Comparison of ENCODE assay signal across 8 cellular contexts in genomic region chr19:39125199-39125553, GRCh38. TPM values are rescaled to one million over a fixed set of nuclear protein-coding genes. Genes with fewer than 3 reads are reported as not detected.
DNase-seq lines count a peak whose midpoint lies in the region; ATAC-seq and TF ChIP-seq lines count a peak whose summit lies in the region.

No MANE protein-coding gene starts in this region.

- peak overlapping the region; percentile 74; the same call in 1 of the 2 replicates for H3K27ac ChIP-seq in GM23338 (ENCODE audit: low read depth)
- H3K27ac ChIP-seq in WERI-Rb-1, result peak overlapping the region; percentile 63; the same call in 1 of the 2 replicates

- H3K27me3 Mint-ChIP-seq in GM23338 (ENCODE audit: insufficient read depth, low read depth, poor library complexity), result peaks cover 16% of the 10 kb centered on the region

- H3K36me3 ChIP-seq in GM23338 (ENCODE audit: insufficient read depth) (no peaks in the 10 kb centered on the region), WERI-Rb-1 (peaks cover 2% of the 10 kb centered on the region; the same call in 1 of the 2 replicates), skeletal muscle satellite cell (ENCODE audit: insufficient read depth, low read length) (no peaks in the 10 kb centered on the region)

- no peaks in the 10 kb centered on the region for H3K9me3 Mint-ChIP-seq in GM23338

- H2AFZ ChIP-seq in GM23338, result no peak overlapping the region

- H3K4me1 Mint-ChIP-seq in GM23338, result peaks cover 31% of the 10 kb centered on the region

- H4K20me1 ChIP-seq in GM23338 (replicated peaks; ENCODE audit: insufficient read depth), result peaks cover 12% of the 10 kb centered on the region

- no peaks in the 10 kb centered on the region for H3K9me3 ChIP-seq in WERI-Rb-1 (ENCODE audit: severe bottlenecking)
- no peaks in the 10 kb centered on the region for H3K9me3 ChIP-seq in skeletal muscle satellite cell (replicated peaks; ENCODE audit: low read length)

- peak overlapping the region; percentile 44 for H3K9ac ChIP-seq in skeletal muscle satellite cell (ENCODE audit: low read depth, low read length)

- H3F3A ChIP-seq in GM23338 (replicated peaks; ENCODE audit: low read depth), result 0 out of 2 replicates have a peak, but pooled peaks cover 6% of the 10 kb centered on the region

- peaks cover 19% of the 10 kb centered on the region for H3K4me1 ChIP-seq in GM23338 (ENCODE audit: insufficient read depth)
- peaks cover 30% of the 10 kb centered on the region for H3K4me1 ChIP-seq in skeletal muscle satellite cell (ENCODE audit: control insufficient read depth, insufficient read depth, low read length)

- H3K9me2 ChIP-seq in GM23338 (ENCODE audit: insufficient read depth), result no peaks in the 10 kb centered on the region

- H3K4me2 ChIP-seq in GM23338 (no peak overlapping the region), skeletal muscle satellite cell (ENCODE audit: low read length) (peak overlapping the region; percentile 78)

- H3K27me3 ChIP-seq in GM23338 (ENCODE audit: insufficient read depth) (no peaks in the 10 kb centered on the region), WERI-Rb-1 (ENCODE audit: insufficient read depth, low read depth, severe bottlenecking) (no peaks in the 10 kb centered on the region), skeletal muscle satellite cell (ENCODE audit: control insufficient read depth, insufficient read depth, low read length) (peaks cover 6% of the 10 kb centered on the region)

- peaks cover 40% of the 10 kb centered on the region for H3K79me2 ChIP-seq in GM23338 (replicated peaks; ENCODE audit: insufficient read depth)

- no peaks in the 10 kb centered on the region for H3K36me3 Mint-ChIP-seq in GM23338 (ENCODE audit: low read depth)

- no peak for TF ChIP-seq CTCF in GM23338 (conservative IDR thresholded peaks at IDR 0.05; ENCODE audit: low read depth in 2 of 2)
- no peak for TF ChIP-seq CTCF in WERI-Rb-1 (IDR thresholded peaks at IDR 0.05; ENCODE audit: low read depth, low read length)
- no peak for TF ChIP-seq CTCF in fibroblast of villous mesenchyme (IDR thresholded peaks at IDR 0.05; ENCODE audit: insufficient read depth, low read depth, low read length)

- H3K4me3 ChIP-seq in GM23338 (no peak overlapping the region), WERI-Rb-1 (ENCODE audit: low read depth, low read length) (peak overlapping the region; percentile 30), fibroblast of villous mesenchyme (ENCODE audit: low read depth, low read length) (peak overlapping the region; percentile 89), skeletal muscle satellite cell (ENCODE audit: low read length) (peak overlapping the region; percentile 92)

- H3K27ac Mint-ChIP-seq in GM23338, result peak overlapping the region; percentile 95; the same call in 1 of the 2 replicates

- H3K4me3 Mint-ChIP-seq in GM23338, result peak overlapping the region; percentile 87

- no peak for ATAC-seq in GM23338
- ATAC-seq in GM21723 (IDR thresholded peaks at IDR 0.05; ENCODE audit: unreplicated experiment), result no peak
- ATAC-seq in GM21786 (IDR thresholded peaks at IDR 0.05; ENCODE audit: unreplicated experiment), result no peak

- DNase-seq in GM23338 (ENCODE audit: low spot score) (no peak), WERI-Rb-1 (no peak), fibroblast of villous mesenchyme (ENCODE audit: low read depth) (no peak), NCI-H2196 (lab: John Stamatoyannopoulos, UW; ENCODE audit: unreplicated experiment) (no peak), NCI-H1092 treated with DMSO at 0.1 percent for 48 hours (lab: John Stamatoyannopoulos, UW) (no peak)

TF ChIP-seq in GM23338, 12 proteins besides CTCF, POLR2A, EP300 and RAD21 (continues in another document):
- TF ChIP-seq ZNF331 (CRISPR knock-in tag; IDR thresholded peaks at IDR 0.05; ENCODE audit: low read depth) (no peak), POLR2AphosphoS5 (IDR thresholded peaks at IDR 0.05; ENCODE audit: low read depth) (no peak), ZNF114 (CRISPR knock-in tag; IDR thresholded peaks at IDR 0.05) (no peak), JUNB (IDR thresholded peaks at IDR 0.05; ENCODE audit: unreplicated experiment) (no peak), NANOG (IDR thresholded peaks at IDR 0.05; ENCODE audit: borderline replicate concordance) (no peak), STAT1 (IDR thresholded peaks at IDR 0.05; ENCODE audit: unreplicated experiment) (no peak), REST (IDR thresholded peaks at IDR 0.05; ENCODE audit: unreplicated experiment) (no peak)

RNA-seq across cellular contexts. Expression of gene PAK4, which starts 0.4 kb away (rescaled TPM):
- 31.7 and 35.4 TPM in 2 replicates for total RNA-seq in GM23338 (2014; rRNA removed; shearing (Covaris generic))
- 28.3 and 28.7 TPM in 2 replicates for polyA plus RNA-seq in GM23338 (2016; fragmentation: Nextera tagmentation; extraction: Ambion mirVana)
- total RNA-seq in fibroblast of villous mesenchyme, result 6.8 and 9.5 TPM in 2 replicates
- total RNA-seq in skeletal muscle satellite cell (2012; rRNA removed), result 12.4 and 13.3 TPM in 2 replicates

RNA-seq across cellular contexts. Expression of gene ACP7, which starts 41.0 kb away (rescaled TPM):
- 0.45 and 0.97 TPM in 2 replicates for total RNA-seq in GM23338 (2014; rRNA removed; shearing (Covaris generic))
- 0.26 and 0.27 TPM in 2 replicates for polyA plus RNA-seq in GM23338 (2016; fragmentation: Nextera tagmentation; extraction: Ambion mirVana)
- total RNA-seq in fibroblast of villous mesenchyme, result not detected in 2 replicates
- 0.22 and 2.5 TPM in 2 replicates for total RNA-seq in skeletal muscle satellite cell (2012; rRNA removed)
